In the genomic region with DNA sequence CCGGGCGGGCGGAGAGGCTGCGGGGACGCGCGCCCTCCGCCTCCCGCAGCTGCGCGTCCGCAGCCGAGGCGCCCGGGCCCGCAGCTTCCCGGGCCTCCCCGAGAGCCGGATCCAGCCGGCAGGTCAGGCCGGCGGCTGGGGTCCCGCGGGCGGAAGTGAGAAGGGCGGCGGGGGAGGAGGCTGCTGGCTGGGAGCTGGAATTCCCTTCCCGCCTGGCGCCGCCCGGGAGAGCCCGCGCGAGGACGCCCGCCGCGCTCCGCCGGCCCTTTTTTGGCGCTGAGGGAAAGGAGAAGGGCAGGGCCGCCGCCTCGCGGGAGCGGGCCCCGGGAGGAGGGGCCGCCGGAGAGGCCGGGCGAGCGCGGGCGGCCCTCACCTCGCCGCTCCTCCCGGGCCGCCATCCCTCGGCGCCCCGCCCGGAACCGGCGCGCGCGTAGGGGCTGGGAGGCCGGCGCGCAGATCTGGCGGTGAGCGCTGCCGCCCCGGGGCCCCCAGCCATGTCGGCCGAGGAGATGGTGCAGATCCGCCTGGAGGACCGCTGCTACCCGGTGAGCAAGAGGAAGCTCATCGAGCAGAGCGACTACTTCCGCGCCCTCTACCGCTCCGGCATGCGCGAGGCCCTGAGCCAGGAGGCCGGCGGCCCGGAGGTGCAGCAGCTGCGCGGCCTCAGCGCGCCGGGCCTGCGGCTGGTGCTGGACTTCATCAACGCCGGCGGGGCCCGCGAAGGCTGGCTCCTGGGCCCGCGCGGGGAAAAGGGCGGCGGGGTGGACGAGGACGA, we compare ENCODE assay signal across 8 cellular contexts. TPM values are rescaled to one million over a fixed set of nuclear protein-coding genes. Genes with fewer than 3 reads are reported as not detected.
DNase-seq lines count a peak whose midpoint lies in the region; ATAC-seq, FAIRE-seq and TF ChIP-seq lines count a peak whose summit lies in the region.

A gene with protein sequence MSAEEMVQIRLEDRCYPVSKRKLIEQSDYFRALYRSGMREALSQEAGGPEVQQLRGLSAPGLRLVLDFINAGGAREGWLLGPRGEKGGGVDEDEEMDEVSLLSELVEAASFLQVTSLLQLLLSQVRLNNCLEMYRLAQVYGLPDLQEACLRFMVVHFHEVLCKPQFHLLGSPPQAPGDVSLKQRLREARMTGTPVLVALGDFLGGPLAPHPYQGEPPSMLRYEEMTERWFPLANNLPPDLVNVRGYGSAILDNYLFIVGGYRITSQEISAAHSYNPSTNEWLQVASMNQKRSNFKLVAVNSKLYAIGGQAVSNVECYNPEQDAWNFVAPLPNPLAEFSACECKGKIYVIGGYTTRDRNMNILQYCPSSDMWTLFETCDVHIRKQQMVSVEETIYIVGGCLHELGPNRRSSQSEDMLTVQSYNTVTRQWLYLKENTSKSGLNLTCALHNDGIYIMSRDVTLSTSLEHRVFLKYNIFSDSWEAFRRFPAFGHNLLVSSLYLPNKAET (plus strand): TSS at position 397 of the 775 bp plus-strand sequence. CDS start 98 bp downstream, at position 495.
A gene (minus strand): TSS at position 400 of the 775 bp plus-strand sequence. CDS start 8,960 bp downstream, outside the sequence.

- H3K4me3 Mint-ChIP-seq in activated B cell treated with CpG ODN at 0.5 μM for 24 hours = peak within 1 kb of the TSS; percentile 89

- DNase-seq in NCI-H2107 treated with DMSO at 0.1 percent for 48 hours (lab: John Stamatoyannopoulos, UW; ENCODE audit: unreplicated experiment) = peak; percentile 37
- DNase-seq in activated B cell treated with CpG ODN at 0.5 μM for 24 hours = peak; percentile 67
- DNase-seq in central memory CD4-positive, alpha-beta T cell = peak; percentile 66
- DNase-seq in kidney = peak; percentile 92
- DNase-seq in stimulated activated CD4-positive, alpha-beta T cell treated with anti-CD3 and anti-CD28 coated beads, Interleukin-15, amount 100 ng/mL, for 1 hour (ENCODE audit: low read depth in 1 of 2, low spot score in 1 of 2) = peak; percentile 32 to 47

- peak within 1 kb of the TSS; percentile 80 to 81 for H3K9ac ChIP-seq in kidney (ENCODE audit: low read length in 2 of 2)

- no peaks in the 10 kb centered on the region for H3K36me3 ChIP-seq in kidney (ENCODE audit: control insufficient read depth in 1 of 2, insufficient read depth in 2 of 2, low read length in 2 of 2)

- H3K27ac Mint-ChIP-seq in activated B cell treated with CpG ODN at 0.5 μM for 24 hours = peak within 1 kb of the TSS; percentile 87

- intact Hi-C loops in activated B cell treated with CpG ODN at 0.5 μM for 24 hours (cut with micrococcal nuclease) (loop anchor here (1.0 to 5.0 kb wide), 7 partner anchors 43 to 1602 kb away; a partner anchor contains a TSS), kidney (cut with DNase I) (no loop called here)

- no peaks in the 10 kb centered on the region for H3K27me3 Mint-ChIP-seq in activated B cell treated with CpG ODN at 0.5 μM for 24 hours

- ATAC-seq in GM18508 (IDR thresholded peaks at IDR 0.05; ENCODE audit: insufficient read depth, unreplicated experiment) (peak; percentile 45), HG02970 (IDR thresholded peaks at IDR 0.05; ENCODE audit: low FRiP score, unreplicated experiment) (peak; percentile 82), activated B cell treated with CpG ODN at 0.5 μM for 24 hours (ENCODE audit: low read depth) (peak; percentile 84)

- H3K4me3 ChIP-seq in kidney (ENCODE audit: low read length in 2 of 2) = peak within 1 kb of the TSS; percentile 87 to 90

- peaks cover 10 to 11% of the 10 kb centered on the region in 2 donors for H3K4me1 ChIP-seq in kidney (ENCODE audit: control insufficient read depth in 1 of 2, insufficient read depth in 1 of 2, low read depth in 1 of 2, low read length in 2 of 2)

- CTCF ChIA-PET in activated B cell treated with CpG ODN at 0.5 μM for 24 hours (lab: Charles Lee) = interaction anchor here (0.7 to 1.9 kb wide), 4 partner anchors 41 to 52 kb away, joined by 3 to 5 read pairs (median 4); no protein-coding TSS in a partner anchor

- H3K36me3 Mint-ChIP-seq in activated B cell treated with CpG ODN at 0.5 μM for 24 hours (ENCODE audit: low read depth) = peaks cover 6% of the 10 kb centered on the region

- H3K9me3 ChIP-seq in kidney (ENCODE audit: control insufficient read depth in 1 of 2, low read length in 2 of 2) = no peaks in the 10 kb centered on the region

- POLR2A ChIA-PET in activated B cell treated with CpG ODN at 0.5 μM for 24 hours (lab: Charles Lee) = interaction anchor here (0.6 to 2.2 kb wide), 10 partner anchors 8 to 1601 kb away, joined by 3 to 26 read pairs (median 4); a partner anchor contains a TSS

- H3K27ac ChIP-seq in 22Rv1 (peak within 1 kb of the TSS; percentile 90), kidney (ENCODE audit: low read depth in 2 of 2, low read length in 2 of 2) (peak within 1 kb of the TSS; percentile 62 to 74)

- peaks cover 28% of the 10 kb centered on the region for H3K4me1 Mint-ChIP-seq in activated B cell treated with CpG ODN at 0.5 μM for 24 hours

- peak; percentile 21; the same call in 1 of the 2 replicates for TF ChIP-seq CTCF in 22Rv1 (IDR thresholded peaks at IDR 0.05)
- TF ChIP-seq CTCF in activated B cell treated with CpG ODN at 0.5 μM for 24 hours (IDR thresholded peaks at IDR 0.05) = no peak
- no peak for TF ChIP-seq CTCF in kidney (IDR thresholded peaks at IDR 0.05; ENCODE audit: borderline replicate concordance, extremely low read depth, insufficient read depth)

- no peaks in the 10 kb centered on the region for H3K9me3 Mint-ChIP-seq in activated B cell treated with CpG ODN at 0.5 μM for 24 hours

- FAIRE-seq in kidney (lab: Jason Lieb, UNC) = no peak

RNA-seq across cellular contexts. Expression of the first gene that starts in this region (rescaled TPM):
- total RNA-seq in activated B cell treated with CpG ODN at 0.5 μM for 24 hours (15.9 and 19.3 TPM in 2 replicates), kidney (21.2 TPM)
- 6.6 TPM for polyA plus RNA-seq in kidney (ENCODE audit: insufficient read depth, low read depth, low replicate concordance)

RNA-seq across cellular contexts. Expression of the second gene that starts in this region (rescaled TPM):
- total RNA-seq in activated B cell treated with CpG ODN at 0.5 μM for 24 hours (not detected in 2 replicates), kidney (not detected)
- polyA plus RNA-seq in kidney (ENCODE audit: insufficient read depth, low read depth, low replicate concordance) = not detected

Comparison
In these comparisons a context has a peak if more than half of its experiments do, and no peak if none do; other contexts are left out.
1. Peak in every context shown above with its lines: DNase-seq, ATAC-seq, H3K4me3 ChIP-seq and H3K27ac ChIP-seq.
2. DNase-seq: peak in every context shown above with its lines; median percentile 92 in kidney; 67 in activated B cell treated with CpG ODN at 0.5 μM for 24 hours; 66 in central memory CD4-positive, alpha-beta T cell; 40 in stimulated activated CD4-positive, alpha-beta T cell treated with anti-CD3 and anti-CD28 coated beads, Interleukin-15, amount 100 ng/mL, for 1 hour; 37 in NCI-H2107 treated with DMSO at 0.1 percent for 48 hours.